ENCODE assay signal across 8 cellular contexts in the genomic region with DNA sequence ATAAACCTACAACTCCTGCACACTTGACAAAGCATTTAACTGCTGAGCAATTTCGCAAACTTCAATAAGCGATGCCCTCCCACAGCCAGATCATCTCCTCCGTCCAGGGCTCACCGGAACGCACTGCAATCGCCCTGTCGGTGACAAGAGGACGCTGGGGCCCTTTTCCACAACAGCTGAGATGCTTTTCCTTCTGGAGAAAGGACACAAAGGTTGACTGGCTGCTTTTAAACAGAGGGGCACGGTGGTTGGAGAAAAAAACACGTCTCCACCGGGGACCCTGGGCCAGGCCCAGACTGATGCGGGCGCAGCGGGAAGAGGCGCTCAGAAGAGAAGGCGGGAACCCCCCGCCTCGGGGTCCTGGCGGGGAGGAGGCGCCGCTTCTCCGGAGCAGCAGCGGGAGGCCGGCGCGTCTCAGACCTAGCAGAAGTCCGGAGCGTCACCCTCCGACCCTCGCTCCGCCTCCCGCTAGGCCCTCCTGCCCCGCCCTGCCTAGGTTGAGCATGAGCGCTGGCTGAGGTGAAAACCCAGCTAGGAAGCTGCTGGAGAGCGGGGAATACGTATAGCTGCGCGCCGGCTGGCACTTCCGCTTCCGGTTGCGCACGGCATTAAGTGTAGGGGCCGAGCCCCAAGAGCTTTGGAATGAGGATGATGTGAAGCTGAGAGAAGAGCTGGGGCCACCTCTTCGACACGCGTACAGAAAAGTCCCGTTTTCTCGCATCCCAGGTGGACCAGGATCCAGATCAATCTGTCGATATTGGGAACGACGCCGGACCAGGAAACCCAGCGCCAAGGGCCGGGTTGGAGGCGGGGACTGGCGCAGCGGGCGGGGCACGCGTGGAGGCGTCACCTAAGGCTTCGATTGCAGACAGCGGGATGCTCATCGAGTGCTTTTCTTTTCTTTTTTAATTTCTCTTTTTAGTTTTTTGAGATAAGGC. TPM values are rescaled to one million over a fixed set of nuclear protein-coding genes. Genes with fewer than 3 reads are reported as not detected.
DNase-seq lines count a peak whose midpoint lies in the region; ATAC-seq and FAIRE-seq lines count a peak whose summit lies in the region.

A gene (minus strand): TSS at position 564 of the 938 bp plus-strand sequence. CDS start 3,788 bp downstream, outside the sequence.

- H3K4me3 Mint-ChIP-seq in activated T-helper 17 cell treated with anti-CD3 and anti-CD28 coated beads, Interleukin-2, amount 50 U/mL, for 72 hours, result peak within 1 kb of the TSS; percentile 95
- H3K4me3 Mint-ChIP-seq in naive B cell, result peak within 1 kb of the TSS; percentile 92 to 100 (median 98)
- peak within 1 kb of the TSS; percentile 93 for H3K4me3 Mint-ChIP-seq in stimulated activated effector memory CD8-positive, alpha-beta T cell treated with anti-CD3 and anti-CD28 coated beads, Interleukin-12 subunit alpha, Interleukin-12 subunit beta, amount 100 ng/mL, for 72 hours

- no peaks in the 10 kb centered on the region for H3K27me3 Mint-ChIP-seq in activated T-helper 17 cell treated with anti-CD3 and anti-CD28 coated beads, Interleukin-2, amount 50 U/mL, for 72 hours
- no peaks in the 10 kb centered on the region for H3K27me3 Mint-ChIP-seq in naive B cell

- peak; percentile 97 for ATAC-seq in GM21737 (IDR thresholded peaks at IDR 0.05; ENCODE audit: unreplicated experiment)
- peak; percentile 99 for ATAC-seq in activated T-helper 17 cell treated with anti-CD3 and anti-CD28 coated beads, Interleukin-2, amount 50 U/mL, for 72 hours (replicated peaks)
- peak; percentile 92 to 95 for ATAC-seq in naive B cell (ENCODE audit: low read depth in 2 of 2)
- peak; percentile 99 for ATAC-seq in stimulated activated effector memory CD8-positive, alpha-beta T cell treated with anti-CD3 and anti-CD28 coated beads, Interleukin-12 subunit alpha, Interleukin-12 subunit beta, amount 100 ng/mL, for 72 hours

- H3K36me3 Mint-ChIP-seq in activated T-helper 17 cell treated with anti-CD3 and anti-CD28 coated beads, Interleukin-2, amount 50 U/mL, for 72 hours (ENCODE audit: low read depth), result peaks cover 11% of the 10 kb centered on the region
- peaks cover 3 to 5% of the 10 kb centered on the region in 2 donors for H3K36me3 Mint-ChIP-seq in naive B cell
- peaks cover 13% of the 10 kb centered on the region for H3K36me3 Mint-ChIP-seq in stimulated activated effector memory CD8-positive, alpha-beta T cell treated with anti-CD3 and anti-CD28 coated beads, Interleukin-12 subunit alpha, Interleukin-12 subunit beta, amount 100 ng/mL, for 72 hours

- peaks cover 10% of the 10 kb centered on the region for H3K9me3 Mint-ChIP-seq in activated T-helper 17 cell treated with anti-CD3 and anti-CD28 coated beads, Interleukin-2, amount 50 U/mL, for 72 hours
- H3K9me3 Mint-ChIP-seq in naive B cell, result peaks cover 2 to 13% (median 6%) of the 10 kb centered on the region in 7 donors
- peaks cover 6% of the 10 kb centered on the region for H3K9me3 Mint-ChIP-seq in stimulated activated effector memory CD8-positive, alpha-beta T cell treated with anti-CD3 and anti-CD28 coated beads, Interleukin-12 subunit alpha, Interleukin-12 subunit beta, amount 100 ng/mL, for 72 hours

- H3K27ac ChIP-seq in KOPT-K1 (ENCODE audit: low read depth, low read length, poor library complexity, severe bottlenecking), result peak within 1 kb of the TSS; percentile 90

- H3K4me1 Mint-ChIP-seq in activated T-helper 17 cell treated with anti-CD3 and anti-CD28 coated beads, Interleukin-2, amount 50 U/mL, for 72 hours, result no peaks in the 10 kb centered on the region
- H3K4me1 Mint-ChIP-seq in naive B cell, result peaks cover 4 to 16% (median 10%) of the 10 kb centered on the region in 3 donors
- H3K4me1 Mint-ChIP-seq in stimulated activated effector memory CD8-positive, alpha-beta T cell treated with anti-CD3 and anti-CD28 coated beads, Interleukin-12 subunit alpha, Interleukin-12 subunit beta, amount 100 ng/mL, for 72 hours, result no peaks in the 10 kb centered on the region

- H3K9me3 ChIP-seq in KOPT-K1 (ENCODE audit: insufficient read depth, low read length, poor library complexity, severe bottlenecking), result peaks cover 15% of the 10 kb centered on the region

- peaks cover 5% of the 10 kb centered on the region; the same call in 1 of the 2 replicates for H3K36me3 ChIP-seq in KOPT-K1 (ENCODE audit: insufficient read depth, low read length)

- DNase-seq in DMS79 treated with DMSO at 0.1 percent for 48 hours (lab: John Stamatoyannopoulos, UW) (peak; percentile 95), RCC 7860 (ENCODE audit: low spot score) (peak; percentile 86), fibroblast of gingiva (ENCODE audit: low read depth) (peak; percentile 96), naive B cell (peak; percentile 89)
- DNase-seq in stimulated activated effector memory CD8-positive, alpha-beta T cell treated with anti-CD3 and anti-CD28 coated beads, Interleukin-12 subunit alpha, Interleukin-12 subunit beta, amount 100 ng/mL, for 72 hours (ENCODE audit: low spot score in 2 of 2), result peak; percentile 78 to 95

- H3K27ac Mint-ChIP-seq in activated T-helper 17 cell treated with anti-CD3 and anti-CD28 coated beads, Interleukin-2, amount 50 U/mL, for 72 hours, result peak within 1 kb of the TSS; percentile 97
- peak within 1 kb of the TSS; percentile 96 to 99 (median 98) for H3K27ac Mint-ChIP-seq in naive B cell
- H3K27ac Mint-ChIP-seq in stimulated activated effector memory CD8-positive, alpha-beta T cell treated with anti-CD3 and anti-CD28 coated beads, Interleukin-12 subunit alpha, Interleukin-12 subunit beta, amount 100 ng/mL, for 72 hours, result peak within 1 kb of the TSS; percentile 96

- peak; percentile 66 for FAIRE-seq in RCC 7860 (lab: Jason Lieb, UNC)

RNA-seq across cellular contexts. Expression of the gene that starts here (rescaled TPM):
- total RNA-seq in activated T-helper 17 cell treated with anti-CD3 and anti-CD28 coated beads, Interleukin-2, amount 50 U/mL, for 72 hours, result 1 to 10 TPM; 3.8 to 8.4 TPM
- polyA plus RNA-seq in naive B cell (ENCODE audit: low read depth in 6 of 6), result 10 to 100 TPM in 1 of 6 donors, 1 to 10 TPM in 4, not detected in 1; 5.2 to 12.0 (median 6.6) TPM

Comparison
In these comparisons a context has a peak if more than half of its experiments do, and no peak if none do; other contexts are left out.
1. Peak in every context shown above with its lines: DNase-seq, ATAC-seq and H3K27ac ChIP-seq.